In genomic region chr2:84969511-84970265, GRCh38 we compare ENCODE assay signal across 8 cellular contexts. TPM values are rescaled to one million over a fixed set of nuclear protein-coding genes. Genes with fewer than 3 reads are reported as not detected.
DNase-seq lines count a peak whose midpoint lies in the region; ATAC-seq and TF ChIP-seq lines count a peak whose summit lies in the region.

No MANE protein-coding gene starts in this region.

- peaks cover 61% of the 10 kb centered on the region for H3K4me1 ChIP-seq in body of pancreas

- 1 to 2% methylated on average over 11 of the region's 11 CpGs for WGBS in body of pancreas, 2 donors

- ATAC-seq in body of pancreas (no peak), GM18867 (IDR thresholded peaks at IDR 0.05; ENCODE audit: unreplicated experiment) (no peak), GM21717 (IDR thresholded peaks at IDR 0.05; ENCODE audit: unreplicated experiment) (no peak)

- no peak for TF ChIP-seq POLR2A in body of pancreas (IDR thresholded peaks at IDR 0.05)

- H3K36me3 ChIP-seq in body of pancreas (replicated peaks in 1 of 2; ENCODE audit: insufficient read depth in 1 of 2, low read depth in 2 of 2) = no peaks in the 10 kb centered on the region

- intact Hi-C loops in body of pancreas (cut with DNase I) = no loop called here

- H3K27ac ChIP-seq in body of pancreas = peak overlapping the region; percentile 93 to 100 (median 98)
- H3K27ac ChIP-seq in substantia nigra (ENCODE audit: low read depth, low read length, poor library complexity, severe bottlenecking) = peak overlapping the region; percentile 79

- no peaks in the 10 kb centered on the region for H3K9me3 ChIP-seq in body of pancreas

- no peak for TF ChIP-seq CTCF in body of pancreas (IDR thresholded peaks at IDR 0.05)

- DNase-seq in SKM-1 treated with dmso at 0.1 percent for 144 hours (lab: John Stamatoyannopoulos, UW; ENCODE audit: unreplicated experiment) = peak; percentile 36
- DNase-seq in SKM-1 (lab: John Stamatoyannopoulos, UW; ENCODE audit: unreplicated experiment) = no peak
- DNase-seq in OCI-M1 (lab: John Stamatoyannopoulos, UW) = peak; percentile 44
- DNase-seq in body of pancreas = peak in 1 of 4 donors; percentile 27
- peak; percentile 69 for DNase-seq in left kidney (ENCODE audit: low read depth, low spot score)
- DNase-seq in substantia nigra (lab: John Stamatoyannopoulos, UW) = peak in 1 of 49 donors; percentile 7

- peak overlapping the region; percentile 57 to 67 for H3K4me3 ChIP-seq in body of pancreas

- no peaks in the 10 kb centered on the region for H3K27me3 ChIP-seq in body of pancreas

RNA-seq across cellular contexts. Expression of gene KCMF1, which starts 1.3 kb away (rescaled TPM):
- 10 to 100 TPM in 1 of 2 donors, 1 to 10 TPM in 1; 7.9 to 30.4 TPM for total RNA-seq in body of pancreas
